In the genomic region with DNA sequence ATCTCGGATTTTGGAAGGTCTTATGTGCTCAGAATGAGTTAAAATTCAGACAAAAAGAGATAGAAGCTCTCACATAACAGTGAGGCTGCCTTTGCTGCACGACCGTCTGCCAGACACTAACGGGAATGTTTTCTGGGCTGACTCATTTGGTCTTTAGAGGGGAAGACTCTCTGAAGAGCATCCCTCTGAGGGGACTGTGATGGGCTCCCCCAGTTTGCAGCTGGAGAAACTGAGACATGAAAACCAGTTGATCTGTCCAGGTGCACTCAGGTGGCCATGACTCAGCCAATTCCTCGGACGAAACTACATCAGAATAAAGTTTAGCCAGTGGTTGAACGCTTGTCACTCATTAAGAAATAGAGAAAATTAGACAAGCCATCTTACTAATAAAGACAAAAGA, we compare ENCODE assay signal across 3 cellular contexts.
A peak's percentile ranks its signal among the peaks of the same experiment; 100 is the strongest.
TF ChIP-seq lines count a peak whose summit lies in the region.

No MANE protein-coding gene starts in this region.

TF ChIP-seq in HepG2, 621 proteins besides CTCF, POLR2A, EP300 and RAD21 (continued from another document):
- TF ChIP-seq NFE2L2 (IDR thresholded peaks at IDR 0.05; ENCODE audit: low read length) (peak; percentile 44; the same call in 1 of the 2 replicates), SMARCE1 (IDR thresholded peaks at IDR 0.05; ENCODE audit: borderline replicate concordance) (no peak)
TF ChIP-seq in HepG2: peak in this region for 1.

TF ChIP-seq in K562, 482 proteins besides CTCF, POLR2A, EP300 and RAD21 (continued from another document):
- peak; percentile 58 for TF ChIP-seq PRDM10 (IDR thresholded peaks at IDR 0.05; ENCODE audit: partially characterized antibody)
TF ChIP-seq in K562: peak in this region for 1.

TF ChIP-seq in neural cell, 6 proteins besides CTCF, POLR2A, EP300 and RAD21 (continued from another document):
- TF ChIP-seq REST (IDR thresholded peaks at IDR 0.05; ENCODE audit: borderline replicate concordance) = no peak
- no peak for TF ChIP-seq POLR2AphosphoS5 (IDR thresholded peaks at IDR 0.05)
